In genomic region chrY:15455978-15456890, GRCh38 we compare ENCODE assay signal across 9 cellular contexts.
DNase-seq lines count a peak whose midpoint lies in the region; FAIRE-seq and TF ChIP-seq lines count a peak whose summit lies in the region.
"Had no signal": no experiment of that assay in that cellular context is flagged by ENCODE, and none has a peak within 500 bp of the region (broad histone marks: within the 10 kb centered on the region; RNA-seq: fewer than 3 reads in every experiment).

No MANE protein-coding gene starts in this region.

- H3K4me1 Mint-ChIP-seq in endodermal cell, result no peaks in the 10 kb centered on the region

- H3K36me3 ChIP-seq in endodermal cell (ENCODE audit: control insufficient read depth, insufficient read depth, low read length), result no peaks in the 10 kb centered on the region

- H3K4me1 ChIP-seq in endodermal cell (ENCODE audit: control insufficient read depth, insufficient read depth, low read length), result no peaks in the 10 kb centered on the region

- WGBS in endodermal cell (ENCODE audit: insufficient coverage in 1 of 2, insufficient read length in 1 of 2), 2 experiments, result 97 to 98% methylated on average over 8 to 71 of the region's 71 CpGs

- no peak overlapping the region for H3K4me3 ChIP-seq in endodermal cell (ENCODE audit: low read length)

- DNase-seq in activated CD4-positive, alpha-beta T cell treated with anti-CD3 and anti-CD28 coated beads for 1 hour, result peak; percentile 63
- DNase-seq in epithelial cell of prostate (ENCODE audit: low read depth, low spot score) (peak; percentile 49), T-helper 9 cell (no peak), endodermal cell (no peak), NCI-H2029 (lab: John Stamatoyannopoulos, UW) (no peak), NCI-H1694 treated with DMSO at 0.1 percent for 48 hours (lab: John Stamatoyannopoulos, UW) (no peak)
- DNase-seq in stimulated activated CD4-positive, alpha-beta T cell treated with anti-CD3 and anti-CD28 coated beads, Interleukin-2, amount 100 ng/mL, for 24 hours, result peak; percentile 62 to 70
- DNase-seq: NCI-H526 treated with DMSO at 0.1 percent for 48 hours had no signal

- H3K27ac Mint-ChIP-seq in endodermal cell, result no peak overlapping the region

- peak; percentile 98 for FAIRE-seq in G401.6 (lab: Jason Lieb, UNC)

- H3K27ac ChIP-seq in epithelial cell of prostate (peak overlapping the region; percentile 45), endodermal cell (ENCODE audit: low read depth, low read length) (no peak overlapping the region)

- TF ChIP-seq CTCF in endodermal cell (conservative IDR thresholded peaks at IDR 0.05), result no peak

- H3K9me3 Mint-ChIP-seq in endodermal cell, result no peaks in the 10 kb centered on the region

- no peaks in the 10 kb centered on the region for H3K27me3 ChIP-seq in endodermal cell (ENCODE audit: control insufficient read depth, insufficient read depth, low read length, poor library complexity, severe bottlenecking)

- H3K9me3 ChIP-seq in endodermal cell (ENCODE audit: control insufficient read depth, low read length), result peaks cover 8% of the 10 kb centered on the region

- H3K4me3 Mint-ChIP-seq in endodermal cell, result no peak overlapping the region

- H3K9ac ChIP-seq in endodermal cell (ENCODE audit: extremely low read depth, low read length, poor library complexity, severe bottlenecking), result no peak overlapping the region

- no peaks in the 10 kb centered on the region for H3K36me3 Mint-ChIP-seq in endodermal cell (ENCODE audit: low read depth)

- no peaks in the 10 kb centered on the region for H3K27me3 Mint-ChIP-seq in endodermal cell (ENCODE audit: insufficient read depth)

Comparison
In these comparisons a context has a peak if more than half of its experiments do, and no peak if none do; other contexts are left out.
1. DNase-seq: peak in activated CD4-positive, alpha-beta T cell treated with anti-CD3 and anti-CD28 coated beads for 1 hour (single experiment), epithelial cell of prostate (single experiment) and stimulated activated CD4-positive, alpha-beta T cell treated with anti-CD3 and anti-CD28 coated beads, Interleukin-2, amount 100 ng/mL, for 24 hours (2 of 2); none in T-helper 9 cell (single experiment), endodermal cell (single experiment), NCI-H2029 (single experiment) and NCI-H1694 treated with DMSO at 0.1 percent for 48 hours (single experiment).